ENCODE assay signal across 9 cellular contexts in the genomic region with DNA sequence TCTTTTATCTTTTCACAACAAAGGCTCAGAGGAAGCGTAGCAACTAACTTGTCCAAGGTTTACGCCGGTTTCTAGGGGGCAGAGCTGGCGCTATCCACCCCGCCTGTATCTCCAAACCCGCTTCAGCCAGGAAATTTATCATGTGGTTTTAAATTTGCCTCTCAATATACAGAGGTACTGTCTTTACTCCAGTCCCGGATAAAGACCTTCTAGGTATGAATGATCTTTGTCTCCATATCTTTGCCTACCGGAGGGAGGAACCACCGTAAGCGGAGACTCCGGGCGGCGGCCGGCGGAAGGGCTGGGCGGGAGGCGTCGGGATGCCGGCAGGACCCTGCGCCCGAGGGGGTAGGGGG. TPM values are rescaled to one million over a fixed set of nuclear protein-coding genes. Genes with fewer than 3 reads are reported as not detected.
A peak's percentile ranks its signal among the peaks of the same experiment; 100 is the strongest.
DNase-seq lines count a peak whose midpoint lies in the region; ATAC-seq, FAIRE-seq and TF ChIP-seq lines count a peak whose summit lies in the region.
"Had no signal": no experiment of that assay in that cellular context is flagged by ENCODE, and none has a peak within 500 bp of the region (broad histone marks: within the 10 kb centered on the region; RNA-seq: fewer than 3 reads in every experiment).

No MANE protein-coding gene starts in this region.

- TF ChIP-seq POLR2A in H54 (IDR thresholded peaks at IDR 0.05; ENCODE audit: low read depth, low read length) = no peak

- no peaks in the 10 kb centered on the region for H3K9me3 Mint-ChIP-seq in activated naive CD8-positive, alpha-beta T cell treated with anti-CD3 and anti-CD28 coated beads for 36 hours

- H3K27ac ChIP-seq in left ventricle myocardium inferior (replicated peaks) = peak overlapping the region; percentile 94
- H3K27ac ChIP-seq in psoas muscle = peak overlapping the region; percentile 96

- TF ChIP-seq CTCF in left ventricle myocardium inferior (IDR thresholded peaks at IDR 0.05; ENCODE audit: borderline replicate concordance) = no peak
- TF ChIP-seq CTCF in psoas muscle (IDR thresholded peaks at IDR 0.05) = no peak

- DNase-seq in DMS79 treated with DMSO at 0.1 percent for 48 hours (lab: John Stamatoyannopoulos, UW) (peak; percentile 59), DMS79 (lab: John Stamatoyannopoulos, UW) (no peak), H54 (ENCODE audit: insufficient read length, low spot score) (peak; percentile 38), NCI-H1092 treated with DMSO at 0.1 percent for 48 hours (lab: John Stamatoyannopoulos, UW) (peak; percentile 73), left ventricle myocardium inferior (no peak), psoas muscle (peak in 1 of 2 donors; percentile 59), A172 (ENCODE audit: low spot score) (no peak)
- DNase-seq in activated naive CD8-positive, alpha-beta T cell treated with anti-CD3 and anti-CD28 coated beads for 36 hours = no peak

- H3K4me3 ChIP-seq in left ventricle myocardium inferior = peak overlapping the region; percentile 99
- peak overlapping the region; percentile 99 for H3K4me3 ChIP-seq in psoas muscle

- peaks cover 64% of the 10 kb centered on the region for H3K4me1 ChIP-seq in left ventricle myocardium inferior
- peaks cover 27% of the 10 kb centered on the region for H3K4me1 ChIP-seq in psoas muscle

- H3K36me3 ChIP-seq in left ventricle myocardium inferior (no peaks in the 10 kb centered on the region), psoas muscle (ENCODE audit: insufficient read depth in 1 of 2, low read depth in 1 of 2) (peaks cover 0 to 14% of the 10 kb centered on the region in 2 donors)

- H3K27me3 ChIP-seq in left ventricle myocardium inferior (ENCODE audit: low read depth) (no peaks in the 10 kb centered on the region), psoas muscle (ENCODE audit: insufficient read depth in 3 of 3, low read length in 2 of 3) (no peaks in the 10 kb centered on the region)

- no peak for FAIRE-seq in H54 (lab: Jason Lieb, UNC)
- FAIRE-seq: A204.1 had no signal

- WGBS in psoas muscle, 3 donors = 1% methylated on average over 21 of the region's 21 CpGs

- H3K4me1 Mint-ChIP-seq in activated naive CD8-positive, alpha-beta T cell treated with anti-CD3 and anti-CD28 coated beads for 36 hours = peaks cover 29% of the 10 kb centered on the region

- no peaks in the 10 kb centered on the region for H3K27me3 Mint-ChIP-seq in activated naive CD8-positive, alpha-beta T cell treated with anti-CD3 and anti-CD28 coated beads for 36 hours

- ATAC-seq in psoas muscle = peak in 3 of 4 donors; percentile 9 to 46 (median 20)

- intact Hi-C loops in left ventricle myocardium inferior (cut with micrococcal nuclease) = no loop called here
- intact Hi-C loops in psoas muscle (cut with DNase I) = loop anchor here in 1 of 2 donors (10.0 kb wide), 1 partner anchor 1668 kb away; no protein-coding TSS in a partner anchor

- H3K36me3 Mint-ChIP-seq in activated naive CD8-positive, alpha-beta T cell treated with anti-CD3 and anti-CD28 coated beads for 36 hours = peaks cover 4% of the 10 kb centered on the region

- peak overlapping the region; percentile 29 for H3K27ac Mint-ChIP-seq in activated naive CD8-positive, alpha-beta T cell treated with anti-CD3 and anti-CD28 coated beads for 36 hours

- H3K9me3 ChIP-seq in left ventricle myocardium inferior (replicated peaks) = no peaks in the 10 kb centered on the region
- no peaks in the 10 kb centered on the region for H3K9me3 ChIP-seq in psoas muscle

- peak overlapping the region; percentile 93 for H3K4me3 Mint-ChIP-seq in activated naive CD8-positive, alpha-beta T cell treated with anti-CD3 and anti-CD28 coated beads for 36 hours

RNA-seq across cellular contexts. Expression of a gene that starts 0.7 kb away (rescaled TPM):
- 1 to 10 TPM; 7.1 to 8.1 TPM for total RNA-seq in activated naive CD8-positive, alpha-beta T cell treated with anti-CD3 and anti-CD28 coated beads for 36 hours
- total RNA-seq in left ventricle myocardium inferior (14.0 TPM), psoas muscle (10 to 100 TPM in 2 of 4 donors, 1 to 10 TPM in 2; 4.6 to 19.1 (median 11.2) TPM)
- 1 to 10 TPM; 4.8 to 8.1 (median 5.7) TPM for polyA plus RNA-seq in psoas muscle
- total RNA-seq in A172 (2014; rRNA removed; shearing (Covaris generic)) = 18.7 and 35.8 TPM in 2 replicates

RNA-seq across cellular contexts. Expression of a gene that starts 34.5 kb away (rescaled TPM):
- not detected for total RNA-seq in activated naive CD8-positive, alpha-beta T cell treated with anti-CD3 and anti-CD28 coated beads for 36 hours
- total RNA-seq in left ventricle myocardium inferior = 55.8 TPM
- total RNA-seq in psoas muscle = 10 to 100 TPM in 3 of 4 donors, 1 to 10 TPM in 1; 3.4 to 27.9 (median 20.7) TPM
- 10 to 100 TPM; 17.4 to 24.5 (median 23.3) TPM for polyA plus RNA-seq in psoas muscle
- total RNA-seq in A172 (2014; rRNA removed; shearing (Covaris generic)) = 0.65 and 2.4 TPM in 2 replicates

Comparison
In these comparisons a context has a peak if more than half of its experiments do, and no peak if none do; other contexts are left out.
1. DNase-seq: peak in DMS79 treated with DMSO at 0.1 percent for 48 hours (single experiment), H54 (single experiment) and NCI-H1092 treated with DMSO at 0.1 percent for 48 hours (single experiment); none in DMS79 (single experiment), activated naive CD8-positive, alpha-beta T cell treated with anti-CD3 and anti-CD28 coated beads for 36 hours (single experiment), left ventricle myocardium inferior (single experiment) and A172 (single experiment).